ENCODE assay signal across 12 cellular contexts in genomic region chr14:69632154-69632553, GRCh38. TPM values are rescaled to one million over a fixed set of nuclear protein-coding genes. Genes with fewer than 3 reads are reported as not detected.
DNase-seq lines count a peak whose midpoint lies in the region; ATAC-seq and TF ChIP-seq lines count a peak whose summit lies in the region.
"Had no signal": no experiment of that assay in that cellular context is flagged by ENCODE, and none has a peak within 500 bp of the region (broad histone marks: within the 10 kb centered on the region; RNA-seq: fewer than 3 reads in every experiment).

No MANE protein-coding gene starts in this region.

- H3K79me2 ChIP-seq in mammary epithelial cell (ENCODE audit: insufficient read depth, low read length): peaks cover 99% of the 10 kb centered on the region

- in situ Hi-C loops in IMR-90 (cut with MboI; ENCODE audit: low sequenced_read_pairs): no loop called here
- in situ Hi-C loops in mammary epithelial cell (cut with MboI; ENCODE audit: low sequenced_read_pairs in 2 of 2): no loop called here

- POLR2A ChIA-PET in IMR-90 (lab: Charles Lee; ENCODE audit: unreplicated experiment): no interaction called here

- H3K79me1 ChIP-seq in IMR-90 (ENCODE audit: low read depth in 1 of 2, low read length in 2 of 2): peaks cover 27 to 84% of the 10 kb centered on the region in 2 experiments

- H4K20me1 ChIP-seq in IMR-90 (ENCODE audit: insufficient read depth, low read length) (peaks cover 28% of the 10 kb centered on the region), mammary epithelial cell (ENCODE audit: insufficient read depth, low read length) (no peaks in the 10 kb centered on the region)

- peak overlapping the region; percentile 85 for H3K56ac ChIP-seq in IMR-90 (ENCODE audit: extremely low read depth, insufficient read depth, low read length)

- TF ChIP-seq POLR2A in IMR-90 (IDR thresholded peaks at IDR 0.05; ENCODE audit: low read depth, low read length) (no peak), vagina (IDR thresholded peaks at IDR 0.05) (no peak)

- no peak for TF ChIP-seq RAD21 in IMR-90 (IDR thresholded peaks at IDR 0.05; ENCODE audit: low read length)

- peak overlapping the region; percentile 97 for H4K91ac ChIP-seq in IMR-90 (ENCODE audit: insufficient read depth, low read depth, low read length)

- peak overlapping the region; percentile 83 for H2BK15ac ChIP-seq in IMR-90 (ENCODE audit: low read depth, low read length)

- no peak overlapping the region for H3K4me3 Mint-ChIP-seq in natural killer cell

- no peak for TF ChIP-seq CTCF in IMR-90 (conservative IDR thresholded peaks at IDR 0.05; ENCODE audit: low read depth, low read length)
- no peak for TF ChIP-seq CTCF in mammary epithelial cell (conservative IDR thresholded peaks at IDR 0.05 in 1 of 2, IDR thresholded peaks at IDR 0.05 in 1 of 2; ENCODE audit: extremely low read depth in 1 of 2, insufficient read depth in 1 of 2, low read depth in 1 of 2, low read length in 2 of 2)
- TF ChIP-seq CTCF in natural killer cell (IDR thresholded peaks at IDR 0.05): no peak
- TF ChIP-seq CTCF in vagina (IDR thresholded peaks at IDR 0.05): no peak

- no peaks in the 10 kb centered on the region for H3K36me3 ChIP-seq in IMR-90 (ENCODE audit: control insufficient read depth, insufficient read depth, low read length)
- H3K36me3 ChIP-seq in mammary epithelial cell (ENCODE audit: insufficient read depth, low read length): no peaks in the 10 kb centered on the region
- no peaks in the 10 kb centered on the region for H3K36me3 ChIP-seq in vagina
- H3K36me3 ChIP-seq: tibial nerve had no signal

- DNase-seq in CD1c-positive myeloid dendritic cell (ENCODE audit: extremely low spot score) (peak; percentile 59), IMR-90 (no peak), mammary epithelial cell (no peak), natural killer cell (no peak), vagina (ENCODE audit: extremely low spot score in 2 of 2) (no peak)
- DNase-seq: activated CD4-positive, alpha-beta T cell treated with anti-CD3 and anti-CD28 coated beads for 48 hours; NCI-H1436 had no signal

- H2AK5ac ChIP-seq in IMR-90 (ENCODE audit: low read depth, low read length): peak overlapping the region; percentile 91

- H3K4me2 ChIP-seq in IMR-90 (ENCODE audit: low read depth, low read length) (peak overlapping the region; percentile 92), mammary epithelial cell (ENCODE audit: insufficient read depth, low read depth, low read length) (peak overlapping the region; percentile 6)

- H3K4me1 ChIP-seq in IMR-90 (ENCODE audit: control insufficient read depth, insufficient read depth, low read length) (peaks cover 49% of the 10 kb centered on the region), mammary epithelial cell (ENCODE audit: insufficient read depth, low read length) (peaks cover 40% of the 10 kb centered on the region), vagina (peaks cover 97% of the 10 kb centered on the region)

- H3K14ac ChIP-seq in IMR-90 (replicated peaks; ENCODE audit: low read depth, low read length): peak overlapping the region; percentile 87

- H3K23ac ChIP-seq in IMR-90 (ENCODE audit: low read depth, low read length): peak overlapping the region; percentile 94

- no CpG with 5 or more reads among the region's 4 CpGs for WGBS in IMR-90 (ENCODE audit: extremely low coverage in 2 of 2, insufficient read length in 1 of 2), 2 experiments
- 22% methylated on average over 4 of the region's 4 CpGs for WGBS in mammary epithelial cell (ENCODE audit: low coverage, missing lambda C conversion rate)

- H3K27me3 ChIP-seq in IMR-90 (ENCODE audit: control insufficient read depth, insufficient read depth, low read length) (no peaks in the 10 kb centered on the region), mammary epithelial cell (ENCODE audit: insufficient read depth, low read length) (no peaks in the 10 kb centered on the region), vagina (no peaks in the 10 kb centered on the region)
- H3K27me3 ChIP-seq: tibial nerve had no signal

- H2AFZ ChIP-seq in IMR-90 (replicated peaks; ENCODE audit: low read length, poor library complexity) (peak overlapping the region; percentile 27), mammary epithelial cell (ENCODE audit: low read depth, low read length) (no peak overlapping the region)

- CTCF ChIA-PET in IMR-90 (lab: Yijun Ruan, JAX) (no interaction called here), mammary epithelial cell (lab: Charles Lee; ENCODE audit: low non-redundant PET) (no interaction called here)

- H4K5ac ChIP-seq in IMR-90 (ENCODE audit: low read depth, low read length): peak overlapping the region; percentile 98

- H3K9me1 ChIP-seq in IMR-90 (ENCODE audit: insufficient read depth, low read length): peaks cover 42% of the 10 kb centered on the region

- dilution Hi-C loops in IMR-90 (cut with HindIII; ENCODE audit: low sequenced_read_pairs, unreplicated experiment): no loop called here
- dilution Hi-C loops in mammary epithelial cell (cut with HindIII; ENCODE audit: low sequenced_read_pairs): loop anchor here (5.0 kb wide), 2 partner anchors 50 to 90 kb away; no protein-coding TSS in a partner anchor

- peak overlapping the region; percentile 98 for H3K4ac ChIP-seq in IMR-90 (ENCODE audit: low read depth, low read length)

- no peaks in the 10 kb centered on the region for H3K36me3 Mint-ChIP-seq in natural killer cell

- H3K4me3 ChIP-seq in IMR-90 (ENCODE audit: insufficient read depth, low read depth, low read length) (no peak overlapping the region), mammary epithelial cell (replicated peaks in 1 of 3; ENCODE audit: insufficient read depth in 1 of 3, low read depth in 2 of 3, low read length in 3 of 3) (no peak overlapping the region), vagina (no peak overlapping the region)
- H3K4me3 ChIP-seq: tibial nerve had no signal

- H3K9me3 ChIP-seq in IMR-90 (ENCODE audit: control insufficient read depth, insufficient read depth, low read length) (no peaks in the 10 kb centered on the region), mammary epithelial cell (replicated peaks; ENCODE audit: insufficient read depth, low read length) (no peaks in the 10 kb centered on the region), vagina (no peaks in the 10 kb centered on the region)
- H3K9me3 ChIP-seq: tibial nerve had no signal

- H3K27ac Mint-ChIP-seq in natural killer cell: peak overlapping the region; percentile 90 to 93

- no peaks in the 10 kb centered on the region for H3K9me3 Mint-ChIP-seq in natural killer cell

- peaks cover 97 to 98% of the 10 kb centered on the region in 2 donors for H3K4me1 Mint-ChIP-seq in natural killer cell

- H4K8ac ChIP-seq in IMR-90 (ENCODE audit: low read depth in 2 of 2, low read length in 2 of 2): peak overlapping the region; percentile 59 to 84; a peak in 3 of 4 replicates

- H2BK5ac ChIP-seq in IMR-90 (ENCODE audit: low read depth, low read length, poor library complexity, severe bottlenecking): peak overlapping the region; percentile 99

- H2BK20ac ChIP-seq in IMR-90 (ENCODE audit: low read depth, low read length): peak overlapping the region; percentile 95

- H3K9ac ChIP-seq in IMR-90 (ENCODE audit: low read depth, low read length) (peak overlapping the region; percentile 81), mammary epithelial cell (ENCODE audit: insufficient read depth, low read length) (no peak overlapping the region)

- no peaks in the 10 kb centered on the region for H3K27me3 Mint-ChIP-seq in natural killer cell (ENCODE audit: low read depth in 2 of 2)

- H2AK9ac ChIP-seq in IMR-90 (replicated peaks; ENCODE audit: low read depth, low read length, poor library complexity): peak overlapping the region; percentile 71

- H3K18ac ChIP-seq in IMR-90 (ENCODE audit: low read depth, low read length): peak overlapping the region; percentile 99

- H2BK120ac ChIP-seq in IMR-90 (ENCODE audit: low read depth, low read length): peak overlapping the region; percentile 98

- ATAC-seq in IMR-90 (ENCODE audit: low read depth) (peak; percentile 9; the same call in 1 of the 2 replicates), natural killer cell (no peak), HG02798 (IDR thresholded peaks at IDR 0.05; ENCODE audit: poor library complexity, unreplicated experiment) (no peak), GM19397 (IDR thresholded peaks at IDR 0.05; ENCODE audit: unreplicated experiment) (no peak), GM18868 (IDR thresholded peaks at IDR 0.05; ENCODE audit: unreplicated experiment) (no peak)

- H3K27ac ChIP-seq in IMR-90 (ENCODE audit: insufficient read depth, low read length) (peak overlapping the region; percentile 99), mammary epithelial cell (ENCODE audit: insufficient read depth, low read depth, low read length) (no peak overlapping the region), vagina (no peak overlapping the region)

- BruUV-seq in IMR-90 (replicated peaks; lab: Mats Ljungman, UMichigan) (no TSS peak), mammary epithelial cell (replicated peaks; lab: Mats Ljungman, UMichigan) (no TSS peak)

- intact Hi-C loops in IMR-90 (cut with micrococcal nuclease): no loop called here
- intact Hi-C loops in mammary epithelial cell (cut with micrococcal nuclease): no loop called here
- intact Hi-C loops in natural killer cell (cut with micrococcal nuclease): no loop called here
- intact Hi-C loops in vagina (cut with DNase I): no loop called here

TF ChIP-seq in IMR-90, 13 proteins besides CTCF, POLR2A, EP300 and RAD21:
- no peak for TF ChIP-seq RCOR1 (IDR thresholded peaks at IDR 0.05; ENCODE audit: insufficient replicate concordance, low read length)
TF ChIP-seq in IMR-90: peak in this region for 0.

RNA-seq across cellular contexts. Expression of gene SUSD6, which starts 20.8 kb away (rescaled TPM):
- total RNA-seq in IMR-90 (2012; rRNA removed) (2.3 and 2.5 TPM in 2 replicates), mammary epithelial cell (10 to 100 TPM; 34.8 to 45.6 TPM), natural killer cell (100 to 1,000 TPM; 119 to 144 (median 140) TPM), vagina (36.6 TPM)
- polyA plus RNA-seq in IMR-90 (2012; rRNA removed) (10.1 and 10.4 TPM in 2 replicates), mammary epithelial cell (17.1 TPM)
- polyA plus RNA-seq in IMR-90 (2012; cell fraction: cytosol; rRNA removed): 5.9 and 7.7 TPM in 2 replicates
- 21.8 and 29.0 TPM in 2 replicates for polyA plus RNA-seq in IMR-90 (2012; cell fraction: nucleus; rRNA removed; ENCODE audit: low replicate concordance)
- polyA minus RNA-seq in mammary epithelial cell: 41.4 TPM

RNA-seq across cellular contexts. Expression of gene CCDC177, which starts 57.5 kb away (rescaled TPM):
- not detected in 2 replicates for total RNA-seq in IMR-90 (2012; rRNA removed)
- polyA plus RNA-seq in IMR-90 (2012; rRNA removed): not detected in 2 replicates
- polyA plus RNA-seq in IMR-90 (2012; cell fraction: cytosol; rRNA removed): not detected in 2 replicates
- not detected in 2 replicates for polyA plus RNA-seq in IMR-90 (2012; cell fraction: nucleus; rRNA removed; ENCODE audit: low replicate concordance)
- total RNA-seq in mammary epithelial cell: not detected
- not detected for polyA plus RNA-seq in mammary epithelial cell
- polyA minus RNA-seq in mammary epithelial cell: not detected
- total RNA-seq in natural killer cell: not detected
- not detected for total RNA-seq in vagina
- total RNA-seq: osteoblast, tibial nerve had no signal

Comparison
In these comparisons a context has a peak if more than half of its experiments do, and no peak if none do; other contexts are left out.
1. RNA of gene SUSD6, which starts 20.8 kb away (total RNA-seq): 119 to 144 TPM in natural killer cell, 34.8 to 45.6 TPM in mammary epithelial cell and 36.6 TPM in vagina (single experiment); 2.3 to 2.5 TPM in IMR-90; every median in the first group is over 10 times any median in the second.